Comparison of ENCODE assay signal across 8 cellular contexts in the genomic region with DNA sequence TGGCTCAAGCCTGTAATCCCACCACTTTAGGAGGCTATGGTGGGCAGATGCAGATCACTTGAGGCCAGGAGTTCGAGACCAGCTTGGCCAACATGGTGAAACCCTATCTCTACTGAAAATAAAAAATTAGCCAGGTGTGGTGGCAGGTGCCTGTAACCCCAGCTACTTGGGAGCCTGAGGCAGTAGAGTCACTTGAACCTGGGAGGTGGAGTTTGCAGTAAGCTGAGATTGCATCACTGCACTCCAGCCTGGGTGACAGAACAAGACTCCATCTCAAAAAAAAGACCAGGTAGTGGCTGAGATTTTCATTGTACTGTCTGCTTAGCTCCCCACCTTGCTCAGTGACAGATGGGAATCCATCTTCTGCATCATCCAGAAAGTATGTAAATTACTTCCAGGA. TPM values are rescaled to one million over a fixed set of nuclear protein-coding genes. Genes with fewer than 3 reads are reported as not detected.
A peak's percentile ranks its signal among the peaks of the same experiment; 100 is the strongest.
DNase-seq lines count a peak whose midpoint lies in the region; ATAC-seq and TF ChIP-seq lines count a peak whose summit lies in the region.
"Not testable (repeated sequence)": the region's sequence is repeated elsewhere in the genome, so short reads cannot be mapped to it uniquely, and the experiment has no call there.
"Had no signal": no experiment of that assay in that cellular context is flagged by ENCODE, and none has a peak within 500 bp of the region (broad histone marks: within the 10 kb centered on the region; RNA-seq: fewer than 3 reads in every experiment).

No MANE protein-coding gene starts in this region.

- H3K36me3 ChIP-seq in CD8-positive, alpha-beta memory T cell (ENCODE audit: insufficient read depth, low read length); PC-9 (ENCODE audit: low read depth); naive thymus-derived CD4-positive, alpha-beta T cell (ENCODE audit: control insufficient read depth in 2 of 3, insufficient read depth in 3 of 3, low read length in 3 of 3): not testable (repeated sequence)

- not testable (repeated sequence) for H3K9me3 Mint-ChIP-seq in CD8-positive, alpha-beta memory T cell; activated naive CD8-positive, alpha-beta T cell treated with anti-CD3 and anti-CD28 coated beads, Interleukin-2, amount 50 U/mL, for 24 hours; stimulated activated memory B cell treated with anti-CD40 and anti-IgM and Interleukin-4, amounts not matched to agents 10 μg/mL and 1 μg/mL and 100 μg/mL, for 72 hours
- peaks cover 0 to 28% (median 8%) of the 10 kb centered on the region in 11 donors for H3K9me3 Mint-ChIP-seq in naive thymus-derived CD4-positive, alpha-beta T cell

- H3K27me3 Mint-ChIP-seq in CD8-positive, alpha-beta memory T cell; activated naive CD8-positive, alpha-beta T cell treated with anti-CD3 and anti-CD28 coated beads, Interleukin-2, amount 50 U/mL, for 24 hours; naive thymus-derived CD4-positive, alpha-beta T cell; stimulated activated memory B cell treated with anti-CD40 and anti-IgM and Interleukin-4, amounts not matched to agents 10 μg/mL and 1 μg/mL and 100 μg/mL, for 72 hours: not testable (repeated sequence)

- BruUV-seq in PC-9 (replicated peaks; lab: Mats Ljungman, UMichigan), result not testable (repeated sequence)

- H3F3A ChIP-seq in PC-9 (ENCODE audit: insufficient read depth, low read depth), result not testable (repeated sequence)

- CTCF ChIA-PET in CD8-positive, alpha-beta memory T cell (lab: Charles Lee), result interaction anchor here (2.6 kb wide), 1 partner anchor 10 kb away, joined by 7 read pairs; no protein-coding TSS in a partner anchor
- CTCF ChIA-PET in PC-9 (lab: Charles Lee); naive thymus-derived CD4-positive, alpha-beta T cell (lab: Charles Lee): not testable (repeated sequence)

- H3K27ac ChIP-seq in CD8-positive, alpha-beta memory T cell (ENCODE audit: low read depth, low read length), result peak overlapping the region; percentile 46
- not testable (repeated sequence) for H3K27ac ChIP-seq in PC-9
- peak overlapping the region; percentile 72 for H3K27ac ChIP-seq in naive thymus-derived CD4-positive, alpha-beta T cell (ENCODE audit: low read depth, low read length)

- 0 out of 2 replicates have a peak overlapping the region, but pooled peaks have one; percentile 82 for H2AFZ ChIP-seq in PC-9

- not testable (repeated sequence) for H3K9me3 ChIP-seq in CD8-positive, alpha-beta memory T cell (ENCODE audit: low read length); PC-9 (ENCODE audit: insufficient read depth, low read depth); naive thymus-derived CD4-positive, alpha-beta T cell (ENCODE audit: control insufficient read depth in 2 of 3, low read length in 3 of 3)

- intact Hi-C loops in PC-9 (cut with micrococcal nuclease; ENCODE audit: unreplicated experiment), result not testable (repeated sequence)
- intact Hi-C loops in naive thymus-derived CD4-positive, alpha-beta T cell (cut with micrococcal nuclease), result loop anchor here in 1 of 2 donors (2.0 kb wide), 1 partner anchor 42 kb away; the partner anchor contains the start of genes ERI2 and REXO5

- H3K4me1 Mint-ChIP-seq in CD8-positive, alpha-beta memory T cell, result peaks cover 28 to 33% (median 29%) of the 10 kb centered on the region in 3 donors
- peaks cover 21% of the 10 kb centered on the region for H3K4me1 Mint-ChIP-seq in activated naive CD8-positive, alpha-beta T cell treated with anti-CD3 and anti-CD28 coated beads, Interleukin-2, amount 50 U/mL, for 24 hours
- peaks cover 7 to 46% (median 31%) of the 10 kb centered on the region in 7 donors for H3K4me1 Mint-ChIP-seq in naive thymus-derived CD4-positive, alpha-beta T cell
- peaks cover 16% of the 10 kb centered on the region for H3K4me1 Mint-ChIP-seq in stimulated activated memory B cell treated with anti-CD40 and anti-IgM and Interleukin-4, amounts not matched to agents 10 μg/mL and 1 μg/mL and 100 μg/mL, for 72 hours

- peak overlapping the region; percentile 65; the same call in 1 of the 2 replicates for H3K4me2 ChIP-seq in PC-9

- H3K27ac Mint-ChIP-seq in CD8-positive, alpha-beta memory T cell, result peak overlapping the region in 5 of 8 donors; percentile 8 to 93 (median 22)
- peak overlapping the region; percentile 12 for H3K27ac Mint-ChIP-seq in activated naive CD8-positive, alpha-beta T cell treated with anti-CD3 and anti-CD28 coated beads, Interleukin-2, amount 50 U/mL, for 24 hours
- peak overlapping the region in 5 of 9 donors; percentile 48 to 96 (median 93) for H3K27ac Mint-ChIP-seq in naive thymus-derived CD4-positive, alpha-beta T cell
- H3K27ac Mint-ChIP-seq in stimulated activated memory B cell treated with anti-CD40 and anti-IgM and Interleukin-4, amounts not matched to agents 10 μg/mL and 1 μg/mL and 100 μg/mL, for 72 hours, result peak overlapping the region; percentile 82

- not testable (repeated sequence) for H3K27me3 ChIP-seq in CD8-positive, alpha-beta memory T cell (ENCODE audit: insufficient read depth, low read length, poor library complexity, severe bottlenecking); naive thymus-derived CD4-positive, alpha-beta T cell (ENCODE audit: control insufficient read depth in 2 of 2, insufficient read depth in 2 of 2, low read length in 2 of 2)
- H3K27me3 ChIP-seq in PC-9 (ENCODE audit: insufficient read depth, low read depth), result peaks cover 32% of the 10 kb centered on the region

- H3K4me3 Mint-ChIP-seq in CD8-positive, alpha-beta memory T cell; activated naive CD8-positive, alpha-beta T cell treated with anti-CD3 and anti-CD28 coated beads, Interleukin-2, amount 50 U/mL, for 24 hours; stimulated activated memory B cell treated with anti-CD40 and anti-IgM and Interleukin-4, amounts not matched to agents 10 μg/mL and 1 μg/mL and 100 μg/mL, for 72 hours: not testable (repeated sequence)
- H3K4me3 Mint-ChIP-seq in naive thymus-derived CD4-positive, alpha-beta T cell, result peak overlapping the region in 2 of 10 donors; percentile 19 to 21

- not testable (repeated sequence) for H3K4me3 ChIP-seq in CD8-positive, alpha-beta memory T cell (ENCODE audit: low read length); PC-9; naive thymus-derived CD4-positive, alpha-beta T cell (ENCODE audit: low read length)
- H3K4me3 ChIP-seq in LNCaP clone FGC (ENCODE audit: low read depth, low read length), result peak overlapping the region; percentile 55; the same call in 1 of the 2 replicates

- not testable (repeated sequence) for H3K79me2 ChIP-seq in PC-9 (ENCODE audit: low read depth)

- peaks cover 2 to 19% (median 5%) of the 10 kb centered on the region in 3 donors for H3K36me3 Mint-ChIP-seq in CD8-positive, alpha-beta memory T cell
- H3K36me3 Mint-ChIP-seq in activated naive CD8-positive, alpha-beta T cell treated with anti-CD3 and anti-CD28 coated beads, Interleukin-2, amount 50 U/mL, for 24 hours (ENCODE audit: low read depth), result not testable (repeated sequence)
- H3K36me3 Mint-ChIP-seq in naive thymus-derived CD4-positive, alpha-beta T cell, result peaks cover 9 to 28% (median 21%) of the 10 kb centered on the region in 5 donors
- peaks cover 23% of the 10 kb centered on the region for H3K36me3 Mint-ChIP-seq in stimulated activated memory B cell treated with anti-CD40 and anti-IgM and Interleukin-4, amounts not matched to agents 10 μg/mL and 1 μg/mL and 100 μg/mL, for 72 hours

- POLR2A ChIA-PET in CD8-positive, alpha-beta memory T cell (lab: Charles Lee), result interaction anchor here (0.9 kb wide), 1 partner anchor 23 kb away, joined by 3 read pairs; no protein-coding TSS in a partner anchor
- POLR2A ChIA-PET in PC-9 (lab: Charles Lee; ENCODE audit: unreplicated experiment), result not testable (repeated sequence)
- POLR2A ChIA-PET in naive thymus-derived CD4-positive, alpha-beta T cell (lab: Charles Lee), result interaction anchor here (1.5 to 2.0 kb wide), 2 partner anchors 23 kb away, joined by 8 to 19 read pairs; partner anchors contain the start of gene THUMPD1

- not testable (repeated sequence) for H4K20me1 ChIP-seq in PC-9 (ENCODE audit: insufficient read depth)

- H3K9me2 ChIP-seq in PC-9 (ENCODE audit: insufficient read depth), result not testable (repeated sequence)

- H3K4me1 ChIP-seq in CD8-positive, alpha-beta memory T cell (ENCODE audit: insufficient read depth, low read length), result peaks cover 20% of the 10 kb centered on the region
- not testable (repeated sequence) for H3K4me1 ChIP-seq in PC-9 (replicated peaks; ENCODE audit: insufficient read depth)
- H3K4me1 ChIP-seq in naive thymus-derived CD4-positive, alpha-beta T cell (ENCODE audit: control insufficient read depth in 2 of 2, insufficient read depth in 2 of 2, low read length in 2 of 2), result peaks cover 4 to 13% of the 10 kb centered on the region in 2 donors

- not testable (repeated sequence) for TF ChIP-seq CTCF in LNCaP clone FGC (IDR thresholded peaks at IDR 0.05; ENCODE audit: control insufficient read depth, extremely low read depth, insufficient read depth); PC-9 (conservative IDR thresholded peaks at IDR 0.05)

- not testable (repeated sequence) for DNase-seq in CD8-positive, alpha-beta memory T cell; LNCaP clone FGC (ENCODE audit: low read depth); PC-9; activated naive CD8-positive, alpha-beta T cell treated with anti-CD3 and anti-CD28 coated beads, Interleukin-2, amount 50 U/mL, for 24 hours; naive thymus-derived CD4-positive, alpha-beta T cell
- DNase-seq in kidney tubule cell (ENCODE audit: low spot score), result peak; percentile 8

- ATAC-seq in activated naive CD8-positive, alpha-beta T cell treated with anti-CD3 and anti-CD28 coated beads, Interleukin-2, amount 50 U/mL, for 24 hours; naive thymus-derived CD4-positive, alpha-beta T cell; stimulated activated memory B cell treated with anti-CD40 and anti-IgM and Interleukin-4, amounts not matched to agents 10 μg/mL and 1 μg/mL and 100 μg/mL, for 72 hours: not testable (repeated sequence)

RNA-seq across cellular contexts. Expression of gene ACSM3, which starts 0.6 kb away (rescaled TPM):
- 1 to 10 TPM; 6.8 to 7.3 TPM for total RNA-seq in CD8-positive, alpha-beta memory T cell
- 7.4 TPM for polyA plus RNA-seq in CD8-positive, alpha-beta memory T cell
- total RNA-seq in PC-9 (2021), result 1.1 and 2.4 TPM in 2 replicates
- total RNA-seq in naive thymus-derived CD4-positive, alpha-beta T cell, result 10 to 100 TPM in 1 of 5 experiments, 1 to 10 TPM in 4; 3.0 to 10.9 (median 7.4) TPM
- 10 to 100 TPM in 1 of 2 donors, 1 to 10 TPM in 1; 9.8 to 10.1 TPM for polyA plus RNA-seq in naive thymus-derived CD4-positive, alpha-beta T cell

RNA-seq across cellular contexts. Expression of gene THUMPD1, which starts 22.8 kb away (rescaled TPM):
- total RNA-seq in CD8-positive, alpha-beta memory T cell, result 10 to 100 TPM; 52.2 to 54.1 TPM
- polyA plus RNA-seq in CD8-positive, alpha-beta memory T cell, result 74.4 TPM
- 35.0 and 36.0 TPM in 2 replicates for total RNA-seq in PC-9 (2021)
- total RNA-seq in naive thymus-derived CD4-positive, alpha-beta T cell, result 100 to 1,000 TPM in 1 of 5 experiments, 10 to 100 TPM in 4; 41.9 to 107 (median 72.5) TPM
- polyA plus RNA-seq in naive thymus-derived CD4-positive, alpha-beta T cell, result 10 to 100 TPM; 72.7 to 72.9 TPM

RNA-seq across cellular contexts. Expression of gene ERI2, which starts 41.8 kb away (rescaled TPM):
- total RNA-seq in CD8-positive, alpha-beta memory T cell, result 10 to 100 TPM; 17.4 to 22.2 TPM
- 2.3 TPM for polyA plus RNA-seq in CD8-positive, alpha-beta memory T cell
- 25.6 and 29.5 TPM in 2 replicates for total RNA-seq in PC-9 (2021)
- 10 to 100 TPM in 1 of 5 experiments, 1 to 10 TPM in 4; 2.4 to 10.4 (median 3.6) TPM for total RNA-seq in naive thymus-derived CD4-positive, alpha-beta T cell
- polyA plus RNA-seq in naive thymus-derived CD4-positive, alpha-beta T cell, result 1 to 10 TPM; 1.8 to 2.1 TPM

RNA-seq across cellular contexts. Expression of gene REXO5, which starts 41.9 kb away (rescaled TPM):
- 1 to 10 TPM; 7.9 to 9.3 TPM for total RNA-seq in CD8-positive, alpha-beta memory T cell
- polyA plus RNA-seq in CD8-positive, alpha-beta memory T cell, result 0.81 TPM
- 9.5 and 13.2 TPM in 2 replicates for total RNA-seq in PC-9 (2021)
- 1 to 10 TPM in 3 of 5 experiments, under 1 TPM in 2; 0.35 to 9.5 (median 1.6) TPM for total RNA-seq in naive thymus-derived CD4-positive, alpha-beta T cell
- polyA plus RNA-seq in naive thymus-derived CD4-positive, alpha-beta T cell, result not detected
- polyA plus RNA-seq: IgD-negative memory B cell had no signal

Comparison
In these comparisons a context has a peak if more than half of its experiments do, and no peak if none do; other contexts are left out.
1. H3K27ac Mint-ChIP-seq: peak in every context shown above with its lines; median percentile 93 in naive thymus-derived CD4-positive, alpha-beta T cell; 82 in stimulated activated memory B cell treated with anti-CD40 and anti-IgM and Interleukin-4, amounts not matched to agents 10 μg/mL and 1 μg/mL and 100 μg/mL, for 72 hours; 22 in CD8-positive, alpha-beta memory T cell; 12 in activated naive CD8-positive, alpha-beta T cell treated with anti-CD3 and anti-CD28 coated beads, Interleukin-2, amount 50 U/mL, for 24 hours.